8 cellular contexts compared by ENCODE assay signal in genomic region chr5:43192558-43193170, GRCh38. TPM values are rescaled to one million over a fixed set of nuclear protein-coding genes. Genes with fewer than 3 reads are reported as not detected.
DNase-seq lines count a peak whose midpoint lies in the region; ATAC-seq and TF ChIP-seq lines count a peak whose summit lies in the region.

No MANE protein-coding gene starts in this region.

- TF ChIP-seq EP300 in suprapubic skin (IDR thresholded peaks at IDR 0.05), result no peak

- no peak for TF ChIP-seq POLR2A in suprapubic skin (IDR thresholded peaks at IDR 0.05)

- H3K36me3 ChIP-seq in muscle layer of duodenum (ENCODE audit: control insufficient read depth in 1 of 2, insufficient read depth in 2 of 2, low read length in 2 of 2) (no peaks in the 10 kb centered on the region), suprapubic skin (no peaks in the 10 kb centered on the region)

- no peak overlapping the region for H3K27ac ChIP-seq in muscle layer of duodenum (ENCODE audit: low read length)
- H3K27ac ChIP-seq in suprapubic skin, result peak overlapping the region; percentile 64

- H3K27me3 ChIP-seq in muscle layer of duodenum (ENCODE audit: low read depth, low read length) (no peaks in the 10 kb centered on the region), suprapubic skin (peaks cover 8% of the 10 kb centered on the region)

- TF ChIP-seq CTCF in AG10803 (conservative IDR thresholded peaks at IDR 0.05; ENCODE audit: low read length), result no peak
- TF ChIP-seq CTCF in epithelial cell of proximal tubule (conservative IDR thresholded peaks at IDR 0.05; ENCODE audit: low read depth, low read length), result no peak
- no peak for TF ChIP-seq CTCF in suprapubic skin (IDR thresholded peaks at IDR 0.05)

- H3K4me1 ChIP-seq in muscle layer of duodenum (ENCODE audit: control insufficient read depth in 1 of 2, insufficient read depth in 2 of 2, low read length in 2 of 2) (no peaks in the 10 kb centered on the region), suprapubic skin (peaks cover 28% of the 10 kb centered on the region)

- H3K9me3 ChIP-seq in muscle layer of duodenum (ENCODE audit: control insufficient read depth in 1 of 2, low read length in 2 of 2) (no peaks in the 10 kb centered on the region), suprapubic skin (no peaks in the 10 kb centered on the region)

- H3K4me3 ChIP-seq in AG10803 (ENCODE audit: low read length) (peak overlapping the region; percentile 63), epithelial cell of proximal tubule (ENCODE audit: low read depth, low read length) (peak overlapping the region; percentile 48), muscle layer of duodenum (ENCODE audit: low read depth in 1 of 2, low read length in 2 of 2) (peak overlapping the region; percentile 77 to 80), suprapubic skin (peak overlapping the region; percentile 66)

- DNase-seq in AG10803 (ENCODE audit: low read depth) (peak; percentile 37), epithelial cell of proximal tubule (ENCODE audit: low read depth) (no peak), suprapubic skin (ENCODE audit: low spot score in 2 of 2) (peak; percentile 63 to 81), epidermal melanocyte (ENCODE audit: insufficient read length, low spot score) (no peak)
- DNase-seq in activated CD8-positive, alpha-beta memory T cell treated with anti-CD3 and anti-CD28 coated beads for 24 hours, result peak; percentile 68

- WGBS in suprapubic skin, result under 1% methylated on average over 18 of the region's 49 CpGs

- ATAC-seq in GM19351 (IDR thresholded peaks at IDR 0.05; ENCODE audit: unreplicated experiment) (peak; percentile 28), HG03442 (IDR thresholded peaks at IDR 0.05; ENCODE audit: unreplicated experiment) (peak; percentile 16)

RNA-seq across cellular contexts. Expression of gene NIM1K, which starts 0.6 kb away (rescaled TPM):
- total RNA-seq in epithelial cell of proximal tubule (0.75 TPM in 1 of 2 replicates, not detected in the other), suprapubic skin (1 to 10 TPM in 2 of 4 donors, under 1 TPM in 2; 0.45 to 3.0 (median 1.2) TPM)

Comparison
In these comparisons a context has a peak if more than half of its experiments do, and no peak if none do; other contexts are left out.
1. DNase-seq: peak in AG10803 (single experiment), activated CD8-positive, alpha-beta memory T cell treated with anti-CD3 and anti-CD28 coated beads for 24 hours (single experiment) and suprapubic skin (2 of 2); none in epithelial cell of proximal tubule (single experiment) and epidermal melanocyte (single experiment).
2. Peak in every context shown above with its lines, with median percentiles within 50 percentile points of each other: H3K4me3 ChIP-seq.